1 cellular context compared by ENCODE assay signal in the genomic region with DNA sequence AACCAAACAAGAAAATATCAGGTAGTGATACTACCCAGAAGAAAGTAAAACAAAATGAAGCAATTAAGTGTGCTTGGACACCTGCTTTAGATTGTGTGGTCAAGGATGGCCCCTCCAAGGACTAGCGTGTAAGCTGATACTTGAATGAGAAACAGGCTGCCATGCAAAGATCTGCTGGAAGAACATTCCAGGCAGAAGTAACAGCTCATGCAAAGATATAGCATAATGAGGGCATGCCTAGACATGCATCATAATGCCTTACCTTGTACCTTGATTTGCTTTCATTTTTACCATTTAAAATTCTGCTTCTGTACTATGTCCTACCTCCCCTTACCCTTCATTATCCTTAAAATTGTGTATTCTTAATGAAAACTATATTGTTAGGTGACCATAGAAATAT.
TF ChIP-seq lines count a peak whose summit lies in the region.

No MANE protein-coding gene starts in this region.

TF ChIP-seq in GM23338, 12 proteins besides CTCF, POLR2A, EP300 and RAD21 (continued from another document):
- TF ChIP-seq, protein P1, sequence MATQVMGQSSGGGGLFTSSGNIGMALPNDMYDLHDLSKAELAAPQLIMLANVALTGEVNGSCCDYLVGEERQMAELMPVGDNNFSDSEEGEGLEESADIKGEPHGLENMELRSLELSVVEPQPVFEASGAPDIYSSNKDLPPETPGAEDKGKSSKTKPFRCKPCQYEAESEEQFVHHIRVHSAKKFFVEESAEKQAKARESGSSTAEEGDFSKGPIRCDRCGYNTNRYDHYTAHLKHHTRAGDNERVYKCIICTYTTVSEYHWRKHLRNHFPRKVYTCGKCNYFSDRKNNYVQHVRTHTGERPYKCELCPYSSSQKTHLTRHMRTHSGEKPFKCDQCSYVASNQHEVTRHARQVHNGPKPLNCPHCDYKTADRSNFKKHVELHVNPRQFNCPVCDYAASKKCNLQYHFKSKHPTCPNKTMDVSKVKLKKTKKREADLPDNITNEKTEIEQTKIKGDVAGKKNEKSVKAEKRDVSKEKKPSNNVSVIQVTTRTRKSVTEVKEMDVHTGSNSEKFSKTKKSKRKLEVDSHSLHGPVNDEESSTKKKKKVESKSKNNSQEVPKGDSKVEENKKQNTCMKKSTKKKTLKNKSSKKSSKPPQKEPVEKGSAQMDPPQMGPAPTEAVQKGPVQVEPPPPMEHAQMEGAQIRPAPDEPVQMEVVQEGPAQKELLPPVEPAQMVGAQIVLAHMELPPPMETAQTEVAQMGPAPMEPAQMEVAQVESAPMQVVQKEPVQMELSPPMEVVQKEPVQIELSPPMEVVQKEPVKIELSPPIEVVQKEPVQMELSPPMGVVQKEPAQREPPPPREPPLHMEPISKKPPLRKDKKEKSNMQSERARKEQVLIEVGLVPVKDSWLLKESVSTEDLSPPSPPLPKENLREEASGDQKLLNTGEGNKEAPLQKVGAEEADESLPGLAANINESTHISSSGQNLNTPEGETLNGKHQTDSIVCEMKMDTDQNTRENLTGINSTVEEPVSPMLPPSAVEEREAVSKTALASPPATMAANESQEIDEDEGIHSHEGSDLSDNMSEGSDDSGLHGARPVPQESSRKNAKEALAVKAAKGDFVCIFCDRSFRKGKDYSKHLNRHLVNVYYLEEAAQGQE (IDR thresholded peaks at IDR 0.05; ENCODE audit: unreplicated experiment), result no peak
- TF ChIP-seq CREB1 (CRISPR knock-in tag; IDR thresholded peaks at IDR 0.05; ENCODE audit: low read depth) (no peak), NANOG (IDR thresholded peaks at IDR 0.05; ENCODE audit: borderline replicate concordance) (no peak), JUNB (IDR thresholded peaks at IDR 0.05; ENCODE audit: unreplicated experiment) (no peak), STAT1 (IDR thresholded peaks at IDR 0.05; ENCODE audit: unreplicated experiment) (no peak)
- TF ChIP-seq, protein P2, sequence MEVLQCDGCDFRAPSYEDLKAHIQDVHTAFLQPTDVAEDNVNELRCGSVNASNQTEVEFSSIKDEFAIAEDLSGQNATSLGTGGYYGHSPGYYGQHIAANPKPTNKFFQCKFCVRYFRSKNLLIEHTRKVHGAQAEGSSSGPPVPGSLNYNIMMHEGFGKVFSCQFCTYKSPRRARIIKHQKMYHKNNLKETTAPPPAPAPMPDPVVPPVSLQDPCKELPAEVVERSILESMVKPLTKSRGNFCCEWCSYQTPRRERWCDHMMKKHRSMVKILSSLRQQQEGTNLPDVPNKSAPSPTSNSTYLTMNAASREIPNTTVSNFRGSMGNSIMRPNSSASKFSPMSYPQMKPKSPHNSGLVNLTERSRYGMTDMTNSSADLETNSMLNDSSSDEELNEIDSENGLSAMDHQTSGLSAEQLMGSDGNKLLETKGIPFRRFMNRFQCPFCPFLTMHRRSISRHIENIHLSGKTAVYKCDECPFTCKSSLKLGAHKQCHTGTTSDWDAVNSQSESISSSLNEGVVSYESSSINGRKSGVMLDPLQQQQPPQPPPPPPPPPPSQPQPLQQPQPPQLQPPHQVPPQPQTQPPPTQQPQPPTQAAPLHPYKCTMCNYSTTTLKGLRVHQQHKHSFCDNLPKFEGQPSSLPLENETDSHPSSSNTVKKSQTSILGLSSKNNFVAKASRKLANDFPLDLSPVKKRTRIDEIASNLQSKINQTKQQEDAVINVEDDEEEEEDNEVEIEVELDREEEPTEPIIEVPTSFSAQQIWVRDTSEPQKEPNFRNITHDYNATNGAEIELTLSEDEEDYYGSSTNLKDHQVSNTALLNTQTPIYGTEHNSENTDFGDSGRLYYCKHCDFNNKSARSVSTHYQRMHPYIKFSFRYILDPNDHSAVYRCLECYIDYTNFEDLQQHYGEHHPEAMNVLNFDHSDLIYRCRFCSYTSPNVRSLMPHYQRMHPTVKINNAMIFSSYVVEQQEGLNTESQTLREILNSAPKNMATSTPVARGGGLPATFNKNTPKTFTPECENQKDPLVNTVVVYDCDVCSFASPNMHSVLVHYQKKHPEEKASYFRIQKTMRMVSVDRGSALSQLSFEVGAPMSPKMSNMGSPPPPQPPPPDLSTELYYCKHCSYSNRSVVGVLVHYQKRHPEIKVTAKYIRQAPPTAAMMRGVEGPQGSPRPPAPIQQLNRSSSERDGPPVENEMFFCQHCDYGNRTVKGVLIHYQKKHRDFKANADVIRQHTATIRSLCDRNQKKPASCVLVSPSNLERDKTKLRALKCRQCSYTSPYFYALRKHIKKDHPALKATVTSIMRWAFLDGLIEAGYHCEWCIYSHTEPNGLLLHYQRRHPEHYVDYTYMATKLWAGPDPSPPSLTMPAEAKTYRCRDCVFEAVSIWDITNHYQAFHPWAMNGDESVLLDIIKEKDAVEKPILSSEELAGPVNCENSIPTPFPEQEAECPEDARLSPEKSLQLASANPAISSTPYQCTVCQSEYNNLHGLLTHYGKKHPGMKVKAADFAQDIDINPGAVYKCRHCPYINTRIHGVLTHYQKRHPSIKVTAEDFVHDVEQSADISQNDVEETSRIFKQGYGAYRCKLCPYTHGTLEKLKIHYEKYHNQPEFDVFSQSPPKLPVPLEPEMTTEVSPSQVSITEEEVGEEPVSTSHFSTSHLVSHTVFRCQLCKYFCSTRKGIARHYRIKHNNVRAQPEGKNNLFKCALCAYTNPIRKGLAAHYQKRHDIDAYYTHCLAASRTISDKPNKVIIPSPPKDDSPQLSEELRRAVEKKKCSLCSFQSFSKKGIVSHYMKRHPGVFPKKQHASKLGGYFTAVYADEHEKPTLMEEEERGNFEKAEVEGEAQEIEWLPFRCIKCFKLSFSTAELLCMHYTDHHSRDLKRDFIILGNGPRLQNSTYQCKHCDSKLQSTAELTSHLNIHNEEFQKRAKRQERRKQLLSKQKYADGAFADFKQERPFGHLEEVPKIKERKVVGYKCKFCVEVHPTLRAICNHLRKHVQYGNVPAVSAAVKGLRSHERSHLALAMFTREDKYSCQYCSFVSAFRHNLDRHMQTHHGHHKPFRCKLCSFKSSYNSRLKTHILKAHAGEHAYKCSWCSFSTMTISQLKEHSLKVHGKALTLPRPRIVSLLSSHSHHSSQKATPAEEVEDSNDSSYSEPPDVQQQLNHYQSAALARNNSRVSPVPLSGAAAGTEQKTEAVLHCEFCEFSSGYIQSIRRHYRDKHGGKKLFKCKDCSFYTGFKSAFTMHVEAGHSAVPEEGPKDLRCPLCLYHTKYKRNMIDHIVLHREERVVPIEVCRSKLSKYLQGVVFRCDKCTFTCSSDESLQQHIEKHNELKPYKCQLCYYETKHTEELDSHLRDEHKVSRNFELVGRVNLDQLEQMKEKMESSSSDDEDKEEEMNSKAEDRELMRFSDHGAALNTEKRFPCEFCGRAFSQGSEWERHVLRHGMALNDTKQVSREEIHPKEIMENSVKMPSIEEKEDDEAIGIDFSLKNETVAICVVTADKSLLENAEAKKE (CRISPR knock-in tag; IDR thresholded peaks at IDR 0.05), result no peak
